Comparison of ENCODE assay signal across 16 cellular contexts in the genomic region with DNA sequence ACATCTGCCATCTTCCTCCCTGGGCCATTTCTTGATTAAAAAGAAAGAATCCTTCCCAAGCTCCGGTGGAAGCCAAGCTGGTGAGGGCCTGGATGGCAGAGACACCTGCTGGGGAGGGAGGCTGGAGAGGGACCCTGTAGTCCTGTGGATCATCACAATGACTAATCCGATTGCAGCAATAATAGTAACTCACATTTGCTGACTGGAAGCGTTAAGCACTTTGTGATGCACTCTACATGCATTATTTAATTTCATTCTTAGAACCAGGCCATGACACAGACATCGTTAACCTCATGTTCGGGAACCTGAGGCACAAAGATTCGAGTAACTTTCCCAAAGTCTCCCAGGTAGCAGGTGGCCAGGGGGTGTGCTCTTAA. TPM values are rescaled to one million over a fixed set of nuclear protein-coding genes. Genes with fewer than 3 reads are reported as not detected.
"Had no signal": no experiment of that assay in that cellular context is flagged by ENCODE, and none has a peak within 500 bp of the region (broad histone marks: within the 10 kb centered on the region; RNA-seq: fewer than 3 reads in every experiment).

No MANE protein-coding gene starts in this region.

- H3K4me1 Mint-ChIP-seq: activated naive CD8-positive, alpha-beta T cell treated with anti-CD3 and anti-CD28 coated beads, Interleukin-2, amount 50 U/mL, for 24 hours had no signal

- H3K27me3 Mint-ChIP-seq: natural killer cell treated with Interleukin-12 subunit alpha and Interleukin-12 subunit beta and Interleukin-15 and Interleukin-18, amount 100 ng/mL, for 72 hours had no signal

- H3K27ac Mint-ChIP-seq: activated naive CD4-positive, alpha-beta T cell treated with anti-CD3 and anti-CD28 coated beads for 36 hours; activated naive CD8-positive, alpha-beta T cell treated with anti-CD3 and anti-CD28 coated beads, Interleukin-2, amount 50 U/mL, for 24 hours; activated T-helper 2 cell treated with anti-CD3 and anti-CD28 coated beads, Interferon-gamma antibody, Interleukin-2, Interleukin-4, amounts not matched to agents 10 μg/mL and 5 μg/mL and 100 μg/mL, durations not matched to agents 14 hours and 24 hours and 36 hours; dendritic cell treated with granulocyte-macrophage colony-stimulating factor and Interleukin-4, amounts not matched to agents 40 ng/mL and 50 ng/mL, for 4 days; natural killer cell treated with Interleukin-12 subunit alpha and Interleukin-12 subunit beta and Interleukin-15 and Interleukin-18, amount 100 ng/mL, for 72 hours; stimulated activated naive CD8-positive, alpha-beta T cell treated with anti-CD3 and anti-CD28 coated beads, Interleukin-15, Interleukin-2, amounts not matched to agents 100 ng/mL and 50 ng/mL, for 24 hours had no signal

- H3K36me3 ChIP-seq: prostate gland, suprapubic skin had no signal

- ATAC-seq: activated CD4-positive, CD25-positive, alpha-beta regulatory T cell treated with anti-CD3 and anti-CD28 coated beads, Interleukin-2, amount 50 U/mL, for 24 hours; activated naive CD8-positive, alpha-beta T cell treated with anti-CD3 and anti-CD28 coated beads, Interleukin-2, amount 50 U/mL, for 24 hours; natural killer cell treated with Interleukin-12 subunit alpha and Interleukin-12 subunit beta and Interleukin-15 and Interleukin-18, amount 100 ng/mL, for 72 hours; right cardiac atrium had no signal

- H3K4me3 Mint-ChIP-seq: activated naive CD4-positive, alpha-beta T cell treated with anti-CD3 and anti-CD28 coated beads for 36 hours; activated naive CD8-positive, alpha-beta T cell treated with anti-CD3 and anti-CD28 coated beads, Interleukin-2, amount 50 U/mL, for 24 hours; dendritic cell treated with granulocyte-macrophage colony-stimulating factor and Interleukin-4, amounts not matched to agents 40 ng/mL and 50 ng/mL, for 4 days; natural killer cell treated with Interleukin-12 subunit alpha and Interleukin-12 subunit beta and Interleukin-15 and Interleukin-18, amount 100 ng/mL, for 72 hours; stimulated activated naive CD8-positive, alpha-beta T cell treated with anti-CD3 and anti-CD28 coated beads, Interleukin-15, Interleukin-2, amounts not matched to agents 100 ng/mL and 50 ng/mL, for 24 hours had no signal

- H3K27ac ChIP-seq: prostate gland, suprapubic skin had no signal

- DNase-seq: activated CD4-positive, alpha-beta T cell treated with anti-CD3 and anti-CD28 coated beads, Interleukin-2, amount 50 U/mL, for 4 hours; activated naive CD4-positive, alpha-beta T cell treated with anti-CD3 and anti-CD28 coated beads for 36 hours; activated naive CD8-positive, alpha-beta T cell treated with anti-CD3 and anti-CD28 coated beads, Interleukin-2, amount 50 U/mL, for 24 hours; hypothalamus; kidney glomerular epithelial cell; occipital lobe; small intestine; trophoblast cell had no signal

- H3K4me1 ChIP-seq: prostate gland had no signal

- H3K9me3 ChIP-seq: prostate gland, suprapubic skin had no signal

- H3K4me3 ChIP-seq: prostate gland, suprapubic skin had no signal

- H3K27me3 ChIP-seq: suprapubic skin had no signal

- H3K9me3 Mint-ChIP-seq: activated naive CD4-positive, alpha-beta T cell treated with anti-CD3 and anti-CD28 coated beads for 36 hours; activated naive CD8-positive, alpha-beta T cell treated with anti-CD3 and anti-CD28 coated beads, Interleukin-2, amount 50 U/mL, for 24 hours; activated T-helper 2 cell treated with anti-CD3 and anti-CD28 coated beads, Interferon-gamma antibody, Interleukin-2, Interleukin-4, amounts not matched to agents 10 μg/mL and 5 μg/mL and 100 μg/mL, durations not matched to agents 14 hours and 24 hours and 36 hours; dendritic cell treated with granulocyte-macrophage colony-stimulating factor and Interleukin-4, amounts not matched to agents 40 ng/mL and 50 ng/mL, for 4 days; natural killer cell treated with Interleukin-12 subunit alpha and Interleukin-12 subunit beta and Interleukin-15 and Interleukin-18, amount 100 ng/mL, for 72 hours; stimulated activated naive CD8-positive, alpha-beta T cell treated with anti-CD3 and anti-CD28 coated beads, Interleukin-15, Interleukin-2, amounts not matched to agents 100 ng/mL and 50 ng/mL, for 24 hours had no signal

- H3K36me3 Mint-ChIP-seq: natural killer cell treated with Interleukin-12 subunit alpha and Interleukin-12 subunit beta and Interleukin-15 and Interleukin-18, amount 100 ng/mL, for 72 hours had no signal

RNA-seq across cellular contexts. Expression of gene TBX2, which starts 13.8 kb away (rescaled TPM):
- total RNA-seq: activated naive CD4-positive, alpha-beta T cell treated with anti-CD3 and anti-CD28 coated beads for 36 hours had no signal
